ENCODE assay signal across 20 cellular contexts in the genomic region with DNA sequence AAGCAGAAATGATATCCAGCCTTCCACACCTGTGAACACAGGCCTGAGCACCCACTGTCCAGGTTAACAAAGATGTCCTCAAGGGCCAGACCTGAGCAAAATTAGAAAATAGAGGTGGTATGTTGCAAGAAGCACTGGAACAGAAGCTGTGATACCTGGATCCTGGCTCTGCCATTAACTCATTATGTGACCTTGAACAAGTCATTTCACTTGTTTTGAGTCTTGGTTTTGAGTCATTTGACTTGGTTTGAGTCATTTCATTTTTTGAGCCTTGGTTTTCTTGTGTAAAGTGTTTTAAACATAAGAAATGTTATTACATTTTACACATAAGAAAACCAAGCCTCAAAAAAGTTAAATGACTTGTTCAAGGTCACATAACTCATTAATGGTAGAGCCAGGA.
A peak's percentile ranks its signal among the peaks of the same experiment; 100 is the strongest.
DNase-seq lines count a peak whose midpoint lies in the region; ATAC-seq and TF ChIP-seq lines count a peak whose summit lies in the region.
"Had no signal": no experiment of that assay in that cellular context is flagged by ENCODE, and none has a peak within 500 bp of the region (broad histone marks: within the 10 kb centered on the region; RNA-seq: fewer than 3 reads in every experiment).

No MANE protein-coding gene starts in this region.

- DNase-seq in GM12865 (ENCODE audit: low read depth): peak; percentile 47
- no peak for DNase-seq in NCI-H2107 (lab: John Stamatoyannopoulos, UW)
- no peak for DNase-seq in DMS53 (lab: John Stamatoyannopoulos, UW)
- no peak for DNase-seq in stimulated activated CD4-positive, alpha-beta T cell treated with anti-CD3 and anti-CD28 coated beads, Interleukin-2, amount 100 ng/mL, for 48 hours
- DNase-seq: 8988T; CD8-positive, alpha-beta T cell; DMS79 treated with DMSO at 0.1 percent for 48 hours; GOT3; NCI-H1048; NCI-H146; NCI-H2081 treated with DMSO at 0.1 percent for 48 hours; NCI-H2227 treated with DMSO at 0.1 percent for 48 hours; NCI-H524 treated with DMSO at 0.1 percent for 48 hours; Right ventricle myocardium superior had no signal

- no peak for TF ChIP-seq CTCF in GM12865 (IDR thresholded peaks at IDR 0.05; ENCODE audit: insufficient read depth, low read depth, low read length, missing control alignments)

- no peak overlapping the region for H3K4me3 ChIP-seq in GM12865 (ENCODE audit: low read depth, low read length)
- H3K4me3 ChIP-seq: BLaER1, SK-N-MC had no signal

- ATAC-seq in GM18870 (IDR thresholded peaks at IDR 0.05; ENCODE audit: unreplicated experiment): peak; percentile 73
- ATAC-seq in HG02852 (IDR thresholded peaks at IDR 0.05; ENCODE audit: unreplicated experiment): peak; percentile 59
- ATAC-seq in HG03565 (IDR thresholded peaks at IDR 0.05; ENCODE audit: unreplicated experiment): peak; percentile 51
- no peak for ATAC-seq in HG03571 (IDR thresholded peaks at IDR 0.05; ENCODE audit: unreplicated experiment)
- ATAC-seq: CD8-positive, alpha-beta T cell had no signal
